Comparison of ENCODE assay signal across 8 cellular contexts in genomic region chr18:32549248-32549842, GRCh38.
DNase-seq lines count a peak whose midpoint lies in the region; ATAC-seq and TF ChIP-seq lines count a peak whose summit lies in the region.

No MANE protein-coding gene starts in this region.

- no peak overlapping the region for H3K27ac ChIP-seq in tibial artery

- no peaks in the 10 kb centered on the region for H3K9me3 ChIP-seq in tibial artery

- H3K9me3 Mint-ChIP-seq in activated B cell treated with CpG ODN at 0.5 μM for 24 hours, result no peaks in the 10 kb centered on the region

- H3K27me3 ChIP-seq in tibial artery, result no peaks in the 10 kb centered on the region

- POLR2A ChIA-PET in activated B cell treated with CpG ODN at 0.5 μM for 24 hours (lab: Charles Lee), result no interaction called here

- no peaks in the 10 kb centered on the region for H3K36me3 ChIP-seq in tibial artery

- CTCF ChIA-PET in activated B cell treated with CpG ODN at 0.5 μM for 24 hours (lab: Charles Lee), result interaction anchor here (0.6 to 10.1 kb wide), 3 partner anchors 10 to 392 kb away, joined by 3 to 112 read pairs (median 3); no protein-coding TSS in a partner anchor

- H3K27ac Mint-ChIP-seq in activated B cell treated with CpG ODN at 0.5 μM for 24 hours, result no peak overlapping the region

- TF ChIP-seq CTCF in activated B cell treated with CpG ODN at 0.5 μM for 24 hours (IDR thresholded peaks at IDR 0.05), result no peak
- TF ChIP-seq CTCF in tibial artery (IDR thresholded peaks at IDR 0.05), result peak; percentile 57 to 60

- no peaks in the 10 kb centered on the region for H3K4me1 ChIP-seq in tibial artery

- no peaks in the 10 kb centered on the region for H3K36me3 Mint-ChIP-seq in activated B cell treated with CpG ODN at 0.5 μM for 24 hours (ENCODE audit: low read depth)

- H3K4me1 Mint-ChIP-seq in activated B cell treated with CpG ODN at 0.5 μM for 24 hours, result no peaks in the 10 kb centered on the region

- peaks cover 11% of the 10 kb centered on the region for H3K27me3 Mint-ChIP-seq in activated B cell treated with CpG ODN at 0.5 μM for 24 hours

- H3K4me3 ChIP-seq in tibial artery, result no peak overlapping the region

- peak; percentile 88 for ATAC-seq in GM19023 (IDR thresholded peaks at IDR 0.05; ENCODE audit: unreplicated experiment)
- peak; percentile 74 for ATAC-seq in HG03135 (IDR thresholded peaks at IDR 0.05; ENCODE audit: unreplicated experiment)
- peak; percentile 78 for ATAC-seq in activated B cell treated with CpG ODN at 0.5 μM for 24 hours (ENCODE audit: low read depth)

- intact Hi-C loops in activated B cell treated with CpG ODN at 0.5 μM for 24 hours (cut with micrococcal nuclease) (loop anchor here (1.0 kb wide), 1 partner anchor 260 kb away; no protein-coding TSS in a partner anchor), tibial artery (cut with DNase I; ENCODE audit: low total_unique reads) (loop anchor here (10.0 kb wide), 1 partner anchor 75 kb away; the partner anchor contains the start of gene GAREM1)

- DNase-seq in CD1c-positive myeloid dendritic cell (ENCODE audit: extremely low spot score) (peak; percentile 42), NCI-H2171 (lab: John Stamatoyannopoulos, UW) (peak; percentile 68), activated B cell treated with CpG ODN at 0.5 μM for 24 hours (no peak), myocyte (ENCODE audit: low read depth) (peak; percentile 50), tibial artery (no peak)
- peak; percentile 10 for DNase-seq in effector CD8-positive, alpha-beta T cell (lab: John Stamatoyannopoulos, UW)

- no peak overlapping the region for H3K4me3 Mint-ChIP-seq in activated B cell treated with CpG ODN at 0.5 μM for 24 hours

Comparison
In these comparisons a context has a peak if more than half of its experiments do, and no peak if none do; other contexts are left out.
1. DNase-seq: peak in CD1c-positive myeloid dendritic cell (single experiment), NCI-H2171 (single experiment), effector CD8-positive, alpha-beta T cell (single experiment) and myocyte (single experiment); none in activated B cell treated with CpG ODN at 0.5 μM for 24 hours (single experiment) and tibial artery (0 of 2).
2. Peak in every context shown above with its lines, with median percentiles within 50 percentile points of each other: ATAC-seq.